14 cellular contexts compared by ENCODE assay signal in the genomic region with DNA sequence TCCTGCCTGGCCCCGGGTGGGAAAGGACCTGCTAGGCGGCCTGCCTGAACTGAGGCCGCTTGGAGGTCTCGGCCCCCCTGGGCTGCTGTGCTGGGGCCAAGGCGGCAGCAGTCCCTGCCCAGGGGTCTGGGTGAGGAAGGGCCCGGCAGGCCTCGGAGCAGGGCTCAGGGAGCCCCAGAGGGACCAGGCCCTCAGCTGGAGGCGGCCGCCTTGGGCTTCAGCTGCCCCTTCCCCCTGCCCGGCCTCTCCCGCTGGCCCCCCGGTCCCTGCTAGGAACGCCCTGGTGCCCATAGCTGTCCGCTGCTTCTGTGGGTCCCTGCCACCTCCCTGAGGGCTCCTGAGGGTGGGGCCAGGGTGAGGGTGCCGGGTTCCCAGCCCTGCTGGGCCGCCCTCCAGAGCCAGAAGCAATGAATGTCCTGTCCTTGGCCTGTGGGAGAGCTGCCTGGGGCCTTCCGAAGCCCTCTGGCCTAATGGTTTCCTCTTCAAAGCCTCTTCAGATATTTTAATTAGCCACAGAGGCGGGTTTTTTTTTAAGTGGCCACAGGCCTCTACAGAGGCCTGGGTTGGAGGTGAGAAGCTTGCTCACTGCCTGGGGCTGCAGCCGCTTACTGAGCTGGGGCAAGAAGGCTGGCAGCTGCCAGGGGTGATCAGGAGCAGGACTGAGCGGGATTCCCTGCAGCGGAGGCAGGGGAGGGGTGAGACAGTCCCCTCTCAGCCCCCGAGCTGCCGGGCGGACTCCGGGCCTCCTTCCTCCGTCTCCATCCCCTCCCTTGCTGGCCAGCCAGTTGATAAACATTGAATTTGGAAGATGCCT. TPM values are rescaled to one million over a fixed set of nuclear protein-coding genes. Genes with fewer than 3 reads are reported as not detected.
DNase-seq lines count a peak whose midpoint lies in the region; ATAC-seq and TF ChIP-seq lines count a peak whose summit lies in the region.
"Had no signal": no experiment of that assay in that cellular context is flagged by ENCODE, and none has a peak within 500 bp of the region (broad histone marks: within the 10 kb centered on the region; RNA-seq: fewer than 3 reads in every experiment).

No MANE protein-coding gene starts in this region.

- ATAC-seq in HG03457 (IDR thresholded peaks at IDR 0.05; ENCODE audit: unreplicated experiment), result no peak

- peak overlapping the region in 1 of 2 experiments; percentile 23 for H3K18ac ChIP-seq in mesenchymal stem cell (ENCODE audit: low read depth in 1 of 2, low read length in 2 of 2)

- no peak overlapping the region for H3K4me3 ChIP-seq in BE2C (ENCODE audit: low read depth, low read length)
- no peak overlapping the region for H3K4me3 ChIP-seq in HUES6 (ENCODE audit: low read depth, low read length)
- H3K4me3 ChIP-seq in ectodermal cell (ENCODE audit: insufficient read depth, low read depth, low read length), result no peak overlapping the region
- H3K4me3 ChIP-seq in mesenchymal stem cell (ENCODE audit: insufficient read depth in 1 of 2, low read depth in 1 of 2, low read length in 2 of 2), result no peak overlapping the region
- H3K4me3 ChIP-seq in WERI-Rb-1 (ENCODE audit: low read depth, low read length), result no peak overlapping the region

- H3K36me3 ChIP-seq in BE2C (peaks cover 5% of the 10 kb centered on the region; the same call in 1 of the 2 replicates), HUES6 (ENCODE audit: control insufficient read depth, insufficient read depth, low read length) (peaks cover 5% of the 10 kb centered on the region), ectodermal cell (ENCODE audit: control insufficient read depth, insufficient read depth, low read length) (no peaks in the 10 kb centered on the region), mesenchymal stem cell (ENCODE audit: control insufficient read depth in 1 of 2, insufficient read depth in 2 of 2, low read depth in 1 of 2, low read length in 2 of 2) (peaks cover 4 to 79% of the 10 kb centered on the region in 2 experiments), WERI-Rb-1 (peaks cover 26% of the 10 kb centered on the region)

- H3K27ac ChIP-seq in HUES6 (ENCODE audit: low read depth, low read length), result peak overlapping the region; percentile 61; the same call in 1 of the 2 replicates
- H3K27ac ChIP-seq in ectodermal cell (ENCODE audit: insufficient read depth, low read depth, low read length, poor library complexity, severe bottlenecking), result peak overlapping the region; percentile 30
- no peak overlapping the region for H3K27ac ChIP-seq in mesenchymal stem cell (ENCODE audit: low read length, poor library complexity, severe bottlenecking)
- H3K27ac ChIP-seq in WERI-Rb-1, result no peak overlapping the region

- H2BK5ac ChIP-seq in mesenchymal stem cell (ENCODE audit: low read depth, low read length, poor library complexity, severe bottlenecking), result no peak overlapping the region

- H3K9ac ChIP-seq in HUES6 (ENCODE audit: low read length), result peak overlapping the region; percentile 50
- no peak overlapping the region for H3K9ac ChIP-seq in mesenchymal stem cell (ENCODE audit: low read length)

- no peak overlapping the region for H3K14ac ChIP-seq in mesenchymal stem cell (ENCODE audit: low read length in 2 of 2)

- H3K4ac ChIP-seq in mesenchymal stem cell (ENCODE audit: low read depth in 1 of 2, low read length in 2 of 2), result no peak overlapping the region

- H2AFZ ChIP-seq in mesenchymal stem cell (ENCODE audit: low read depth, low read length), result no peak overlapping the region

- H2BK15ac ChIP-seq in mesenchymal stem cell (ENCODE audit: low read depth, poor library complexity, severe bottlenecking), result peak overlapping the region; percentile 9

- no peak overlapping the region for H4K8ac ChIP-seq in mesenchymal stem cell (ENCODE audit: low read length)

- H3K79me1 ChIP-seq in mesenchymal stem cell (replicated peaks; ENCODE audit: low read length, poor library complexity, severe bottlenecking), result peaks cover 4% of the 10 kb centered on the region

- TF ChIP-seq CTCF in BE2C (IDR thresholded peaks at IDR 0.05; ENCODE audit: low read depth, low read length) (no peak), WERI-Rb-1 (IDR thresholded peaks at IDR 0.05; ENCODE audit: low read depth, low read length) (no peak)

- whole genome bisulfite sequencing in ectodermal cell, 2 experiments, result 79 to 82% methylated on average over 26 of the region's 26 CpGs
- WGBS in mesenchymal stem cell, result 70% methylated on average over 20 of the region's 26 CpGs

- H3K23ac ChIP-seq in mesenchymal stem cell (ENCODE audit: low read length in 2 of 2), result no peak overlapping the region

- H3K9me3 ChIP-seq in BE2C (no peaks in the 10 kb centered on the region), HUES6 (ENCODE audit: control insufficient read depth, insufficient read depth, low read depth, low read length) (no peaks in the 10 kb centered on the region), ectodermal cell (ENCODE audit: control insufficient read depth, low read length) (no peaks in the 10 kb centered on the region), mesenchymal stem cell (ENCODE audit: control insufficient read depth, low read length) (no peaks in the 10 kb centered on the region), WERI-Rb-1 (ENCODE audit: severe bottlenecking) (no peaks in the 10 kb centered on the region)

- H3K27me3 ChIP-seq in BE2C (no peaks in the 10 kb centered on the region), HUES6 (ENCODE audit: control insufficient read depth, insufficient read depth, low read length) (no peaks in the 10 kb centered on the region), ectodermal cell (ENCODE audit: control insufficient read depth, insufficient read depth, low read length, poor library complexity, severe bottlenecking) (no peaks in the 10 kb centered on the region), mesenchymal stem cell (ENCODE audit: control insufficient read depth in 1 of 2, insufficient read depth in 1 of 2, low read length in 2 of 2) (no peaks in the 10 kb centered on the region), WERI-Rb-1 (ENCODE audit: insufficient read depth, low read depth, severe bottlenecking) (no peaks in the 10 kb centered on the region)

- no peak overlapping the region for H2BK120ac ChIP-seq in mesenchymal stem cell (ENCODE audit: low read depth, low read length)

- H3K4me2 ChIP-seq in mesenchymal stem cell (ENCODE audit: low read length, poor library complexity, severe bottlenecking), result no peak overlapping the region

- DNase-seq in BE2C, result peak; percentile 64
- DNase-seq in mesenchymal stem cell, result peak; percentile 26
- DNase-seq in medulla oblongata (ENCODE audit: extremely low spot score), result no peak
- DNase-seq in hippocampal formation (lab: John Stamatoyannopoulos, UW), result no peak
- DNase-seq in WERI-Rb-1, result no peak
- DNase-seq: activated T-cell treated with anti-CD3 and anti-CD28 coated beads, Interleukin-2, amount 50 U/mL, for 1 hour; GF-D8; kidney glomerular epithelial cell; NCI-H1105 treated with DMSO at 0.1 percent for 48 hours; SW 1271 had no signal

- peak overlapping the region; percentile 35 for H4K91ac ChIP-seq in mesenchymal stem cell (ENCODE audit: low read length)

- H3K4me1 ChIP-seq in BE2C, result peaks cover 23% of the 10 kb centered on the region
- H3K4me1 ChIP-seq in HUES6 (ENCODE audit: control insufficient read depth, insufficient read depth, low read length), result peaks cover 16% of the 10 kb centered on the region; the same call in 1 of the 2 replicates
- peaks cover 18% of the 10 kb centered on the region for H3K4me1 ChIP-seq in ectodermal cell (ENCODE audit: control insufficient read depth, insufficient read depth, low read length)
- peaks cover 20% of the 10 kb centered on the region for H3K4me1 ChIP-seq in mesenchymal stem cell (ENCODE audit: control insufficient read depth, insufficient read depth, low read depth, low read length)

- no peak overlapping the region for H2AK5ac ChIP-seq in mesenchymal stem cell (ENCODE audit: low read length, severe bottlenecking)

- peak overlapping the region in 1 of 2 experiments; percentile 31 for H2BK12ac ChIP-seq in mesenchymal stem cell (ENCODE audit: low read length in 2 of 2)

RNA-seq across cellular contexts. Expression of a gene that starts 10.0 kb away (rescaled TPM):
- polyA plus RNA-seq in BE2C (2012; ENCODE audit: insufficient read depth, insufficient read length, low read depth), result 262 TPM
- 81.5 TPM for polyA plus RNA-seq in ectodermal cell (2013, experiment 1 of 4)
- polyA plus RNA-seq in ectodermal cell (2013, experiment 2 of 4), result 79.1 TPM
- 67.4 TPM for polyA plus RNA-seq in ectodermal cell (2013, experiment 3 of 4)
- 68.3 TPM for polyA plus RNA-seq in ectodermal cell (2013, experiment 4 of 4)
- 26.5 TPM for polyA plus RNA-seq in mesenchymal stem cell (2013, experiment 1 of 2)
- 26.0 TPM for polyA plus RNA-seq in mesenchymal stem cell (2013, experiment 2 of 2)

RNA-seq across cellular contexts. Expression of a gene that starts 10.4 kb away (rescaled TPM):
- polyA plus RNA-seq in BE2C (2012; ENCODE audit: insufficient read depth, insufficient read length, low read depth), result 12.0 TPM
- 30.0 TPM for polyA plus RNA-seq in ectodermal cell (2013, experiment 1 of 4)
- polyA plus RNA-seq in ectodermal cell (2013, experiment 2 of 4), result 27.4 TPM
- 24.5 TPM for polyA plus RNA-seq in ectodermal cell (2013, experiment 3 of 4)
- polyA plus RNA-seq in ectodermal cell (2013, experiment 4 of 4), result 21.4 TPM
- 4.8 TPM for polyA plus RNA-seq in mesenchymal stem cell (2013, experiment 1 of 2)
- polyA plus RNA-seq in mesenchymal stem cell (2013, experiment 2 of 2), result 5.2 TPM

RNA-seq across cellular contexts. Expression of a gene that starts 18.8 kb away (rescaled TPM):
- 65.3 TPM for polyA plus RNA-seq in BE2C (2012; ENCODE audit: insufficient read depth, insufficient read length, low read depth)
- 82.3 TPM for polyA plus RNA-seq in ectodermal cell (2013, experiment 1 of 4)
- polyA plus RNA-seq in ectodermal cell (2013, experiment 2 of 4), result 64.4 TPM
- 63.3 TPM for polyA plus RNA-seq in ectodermal cell (2013, experiment 3 of 4)
- 56.0 TPM for polyA plus RNA-seq in ectodermal cell (2013, experiment 4 of 4)
- polyA plus RNA-seq in mesenchymal stem cell (2013, experiment 1 of 2), result 33.3 TPM
- polyA plus RNA-seq in mesenchymal stem cell (2013, experiment 2 of 2), result 31.4 TPM
- polyA plus RNA-seq: IgD-negative memory B cell had no signal

RNA-seq across cellular contexts. Expression of a gene that starts 24.8 kb away (rescaled TPM):
- polyA plus RNA-seq in BE2C (2012; ENCODE audit: insufficient read depth, insufficient read length, low read depth), result 335 TPM
- 63.2 TPM for polyA plus RNA-seq in ectodermal cell (2013, experiment 1 of 4)
- polyA plus RNA-seq in ectodermal cell (2013, experiment 2 of 4), result 55.2 TPM
- 60.7 TPM for polyA plus RNA-seq in ectodermal cell (2013, experiment 3 of 4)
- 61.4 TPM for polyA plus RNA-seq in ectodermal cell (2013, experiment 4 of 4)
- 39.7 TPM for polyA plus RNA-seq in mesenchymal stem cell (2013, experiment 1 of 2)
- 43.5 TPM for polyA plus RNA-seq in mesenchymal stem cell (2013, experiment 2 of 2)

RNA-seq across cellular contexts. Expression of a gene that starts 35.3 kb away (rescaled TPM):
- polyA plus RNA-seq in BE2C (2012; ENCODE audit: insufficient read depth, insufficient read length, low read depth), result 69.7 TPM
- polyA plus RNA-seq in ectodermal cell (2013, experiment 1 of 4), result 48.6 TPM
- polyA plus RNA-seq in ectodermal cell (2013, experiment 2 of 4), result 47.6 TPM
- polyA plus RNA-seq in ectodermal cell (2013, experiment 3 of 4), result 31.3 TPM
- 32.9 TPM for polyA plus RNA-seq in ectodermal cell (2013, experiment 4 of 4)
- 18.2 TPM for polyA plus RNA-seq in mesenchymal stem cell (2013, experiment 1 of 2)
- 18.4 TPM for polyA plus RNA-seq in mesenchymal stem cell (2013, experiment 2 of 2)

Comparison
In these comparisons a context has a peak if more than half of its experiments do, and no peak if none do; other contexts are left out.
1. DNase-seq: peak in BE2C (single experiment) and mesenchymal stem cell (single experiment); none in medulla oblongata (single experiment), hippocampal formation (0 of 2) and WERI-Rb-1 (single experiment).
2. H3K27ac ChIP-seq: peak in HUES6 (single experiment) and ectodermal cell (single experiment); none in mesenchymal stem cell (single experiment) and WERI-Rb-1 (single experiment).